Comparison of ENCODE assay signal across 12 cellular contexts in the genomic region with DNA sequence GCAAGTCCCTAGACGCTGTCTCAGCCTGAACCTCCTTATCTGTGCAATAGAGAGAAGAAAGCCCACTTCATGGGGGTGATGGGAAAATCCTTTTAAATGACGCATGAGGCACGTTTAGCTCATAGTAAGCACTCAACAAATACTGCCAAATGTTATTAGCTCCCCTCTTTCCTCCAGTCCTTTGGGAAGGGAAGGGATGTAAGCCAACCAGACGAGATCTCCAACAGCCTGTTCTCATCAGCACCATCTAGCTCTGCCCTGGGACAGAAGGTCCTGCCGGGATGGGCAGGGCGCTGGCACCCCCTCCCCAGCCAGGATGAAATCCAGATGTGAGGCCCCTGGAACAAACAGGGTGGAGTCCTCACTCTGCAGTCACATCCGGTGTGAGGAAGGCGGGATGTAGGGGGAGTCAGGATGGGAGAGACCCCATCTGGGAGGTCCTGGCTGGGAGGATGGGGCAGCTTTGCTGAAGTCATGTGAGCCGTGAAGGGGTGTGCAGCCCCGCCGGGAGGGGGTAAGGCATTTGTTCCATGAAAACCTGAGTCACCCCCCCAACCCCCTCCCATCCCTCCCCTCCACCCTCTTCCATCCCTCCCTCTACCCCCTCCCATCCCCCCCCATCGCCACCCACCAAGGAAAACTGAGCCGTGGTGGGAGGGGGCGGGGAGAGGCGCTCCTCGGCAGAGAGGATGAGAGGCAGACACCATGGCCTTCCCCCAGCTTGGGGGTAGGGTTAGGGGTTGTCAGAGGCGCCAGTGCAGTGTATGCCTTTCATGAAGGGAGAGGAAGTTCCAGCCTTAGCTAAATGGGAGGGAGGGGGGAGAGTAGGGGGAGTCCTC. TPM values are rescaled to one million over a fixed set of nuclear protein-coding genes. Genes with fewer than 3 reads are reported as not detected.
A peak's percentile ranks its signal among the peaks of the same experiment; 100 is the strongest.
DNase-seq lines count a peak whose midpoint lies in the region; ATAC-seq and TF ChIP-seq lines count a peak whose summit lies in the region.
"Had no signal": no experiment of that assay in that cellular context is flagged by ENCODE, and none has a peak within 500 bp of the region (broad histone marks: within the 10 kb centered on the region; RNA-seq: fewer than 3 reads in every experiment).

No MANE protein-coding gene starts in this region.

- no peak for TF ChIP-seq CTCF in cardiac fibroblast (IDR thresholded peaks at IDR 0.05; ENCODE audit: low read depth, low read length)
- TF ChIP-seq CTCF in Calu3 (IDR thresholded peaks at IDR 0.05; ENCODE audit: unreplicated experiment), result no peak

- H3K27me3 Mint-ChIP-seq in Calu3 (ENCODE audit: unreplicated experiment), result no peaks in the 10 kb centered on the region
- no peaks in the 10 kb centered on the region for H3K27me3 Mint-ChIP-seq in activated naive CD8-positive, alpha-beta T cell treated with anti-CD3 and anti-CD28 coated beads, Interleukin-2, amount 50 U/mL, for 24 hours
- H3K27me3 Mint-ChIP-seq: activated CD4-positive, alpha-beta memory T cell treated with anti-CD3 and anti-CD28 coated beads for 36 hours had no signal

- H3K9me3 Mint-ChIP-seq in stimulated activated effector memory CD8-positive, alpha-beta T cell treated with anti-CD3 and anti-CD28 coated beads, Interleukin-12 subunit alpha, Interleukin-12 subunit beta, amount 100 ng/mL, for 72 hours, result no peaks in the 10 kb centered on the region
- no peaks in the 10 kb centered on the region for H3K9me3 Mint-ChIP-seq in Calu3 (ENCODE audit: low read depth, unreplicated experiment)
- H3K9me3 Mint-ChIP-seq in activated naive CD8-positive, alpha-beta T cell treated with anti-CD3 and anti-CD28 coated beads, Interleukin-2, amount 50 U/mL, for 24 hours, result no peaks in the 10 kb centered on the region
- H3K9me3 Mint-ChIP-seq: activated CD4-positive, alpha-beta memory T cell treated with anti-CD3 and anti-CD28 coated beads for 36 hours; neural progenitor cell had no signal

- H3K4me1 Mint-ChIP-seq in stimulated activated effector memory CD8-positive, alpha-beta T cell treated with anti-CD3 and anti-CD28 coated beads, Interleukin-12 subunit alpha, Interleukin-12 subunit beta, amount 100 ng/mL, for 72 hours, result peaks cover 22% of the 10 kb centered on the region
- H3K4me1 Mint-ChIP-seq in Calu3 (ENCODE audit: low read depth, unreplicated experiment), result no peaks in the 10 kb centered on the region
- peaks cover 14% of the 10 kb centered on the region for H3K4me1 Mint-ChIP-seq in activated naive CD8-positive, alpha-beta T cell treated with anti-CD3 and anti-CD28 coated beads, Interleukin-2, amount 50 U/mL, for 24 hours

- peak overlapping the region; percentile 29 for H3K27ac Mint-ChIP-seq in stimulated activated effector memory CD8-positive, alpha-beta T cell treated with anti-CD3 and anti-CD28 coated beads, Interleukin-12 subunit alpha, Interleukin-12 subunit beta, amount 100 ng/mL, for 72 hours
- H3K27ac Mint-ChIP-seq in Calu3 (ENCODE audit: unreplicated experiment), result no peak overlapping the region
- no peak overlapping the region for H3K27ac Mint-ChIP-seq in activated naive CD8-positive, alpha-beta T cell treated with anti-CD3 and anti-CD28 coated beads, Interleukin-2, amount 50 U/mL, for 24 hours
- H3K27ac Mint-ChIP-seq: activated CD4-positive, alpha-beta memory T cell treated with anti-CD3 and anti-CD28 coated beads for 36 hours; neural progenitor cell had no signal

- intact Hi-C loops in Calu3 (cut with micrococcal nuclease; ENCODE audit: unreplicated experiment), result no loop called here

- no peak overlapping the region for H3K4me3 Mint-ChIP-seq in stimulated activated effector memory CD8-positive, alpha-beta T cell treated with anti-CD3 and anti-CD28 coated beads, Interleukin-12 subunit alpha, Interleukin-12 subunit beta, amount 100 ng/mL, for 72 hours
- no peak overlapping the region for H3K4me3 Mint-ChIP-seq in Calu3 (ENCODE audit: low read depth, unreplicated experiment)
- H3K4me3 Mint-ChIP-seq in activated naive CD8-positive, alpha-beta T cell treated with anti-CD3 and anti-CD28 coated beads, Interleukin-2, amount 50 U/mL, for 24 hours, result no peak overlapping the region
- H3K4me3 Mint-ChIP-seq: activated CD4-positive, alpha-beta memory T cell treated with anti-CD3 and anti-CD28 coated beads for 36 hours; neural progenitor cell had no signal

- CTCF ChIA-PET in Calu3 (lab: Charles Lee), result no interaction called here

- no TSS peak for BruUV-seq in Calu3 (replicated peaks; lab: Mats Ljungman, UMichigan)

- peaks cover 27% of the 10 kb centered on the region for H3K36me3 Mint-ChIP-seq in stimulated activated effector memory CD8-positive, alpha-beta T cell treated with anti-CD3 and anti-CD28 coated beads, Interleukin-12 subunit alpha, Interleukin-12 subunit beta, amount 100 ng/mL, for 72 hours
- peaks cover 21% of the 10 kb centered on the region for H3K36me3 Mint-ChIP-seq in Calu3 (ENCODE audit: insufficient read depth, unreplicated experiment)
- no peaks in the 10 kb centered on the region for H3K36me3 Mint-ChIP-seq in activated naive CD8-positive, alpha-beta T cell treated with anti-CD3 and anti-CD28 coated beads, Interleukin-2, amount 50 U/mL, for 24 hours (ENCODE audit: low read depth)

- ATAC-seq in stimulated activated effector memory CD8-positive, alpha-beta T cell treated with anti-CD3 and anti-CD28 coated beads, Interleukin-12 subunit alpha, Interleukin-12 subunit beta, amount 100 ng/mL, for 72 hours, result no peak
- no peak for ATAC-seq in HG02798 (IDR thresholded peaks at IDR 0.05; ENCODE audit: poor library complexity, unreplicated experiment)
- ATAC-seq in activated naive CD8-positive, alpha-beta T cell treated with anti-CD3 and anti-CD28 coated beads, Interleukin-2, amount 50 U/mL, for 24 hours, result no peak

- in situ Hi-C loops in ACHN (cut with HindIII; ENCODE audit: low pct_ligation_motif_present, low pct_unique_long_range_greater_than_20kb, low sequenced_read_pairs), result no loop called here

- DNase-seq in GM04504 (ENCODE audit: low read depth) (peak; percentile 72), cardiac fibroblast (ENCODE audit: low read depth in 2 of 2) (peak; percentile 87 to 98), iris pigment epithelial cell (ENCODE audit: low read depth) (peak; percentile 75), Calu3 (no peak), ACHN (no peak)
- no peak for DNase-seq in stimulated activated effector memory CD8-positive, alpha-beta T cell treated with anti-CD3 and anti-CD28 coated beads, Interleukin-12 subunit alpha, Interleukin-12 subunit beta, amount 100 ng/mL, for 72 hours (ENCODE audit: low spot score in 2 of 2)
- DNase-seq in activated naive CD8-positive, alpha-beta T cell treated with anti-CD3 and anti-CD28 coated beads, Interleukin-2, amount 50 U/mL, for 24 hours, result no peak
- DNase-seq: activated CD4-positive, alpha-beta memory T cell treated with anti-CD3 and anti-CD28 coated beads for 36 hours; dermis blood vessel endothelial cell; NCI-H446 had no signal

- peak overlapping the region; percentile 18 to 22 for H3K4me3 ChIP-seq in cardiac fibroblast (replicated peaks in 1 of 2; ENCODE audit: low read depth in 2 of 2, low read length in 2 of 2)
- H3K4me3 ChIP-seq: neural progenitor cell had no signal

RNA-seq across cellular contexts. Expression of a gene that starts 4.5 kb away (rescaled TPM):
- 4.8 and 5.3 TPM in 2 replicates for total RNA-seq in Calu3 (2022)

RNA-seq across cellular contexts. Expression of a gene that starts 25.4 kb away (rescaled TPM):
- total RNA-seq in Calu3 (2022), result 59.2 and 60.4 TPM in 2 replicates

RNA-seq across cellular contexts. Expression of a gene that starts 31.8 kb away (rescaled TPM):
- total RNA-seq in Calu3 (2022), result 133 and 139 TPM in 2 replicates

RNA-seq across cellular contexts. Expression of a gene that starts 44.3 kb away (rescaled TPM):
- total RNA-seq in Calu3 (2022), result 91.0 and 147 TPM in 2 replicates

Comparison
In these comparisons a context has a peak if more than half of its experiments do, and no peak if none do; other contexts are left out.
1. DNase-seq: peak in GM04504 (single experiment), cardiac fibroblast (2 of 2) and iris pigment epithelial cell (single experiment); none in stimulated activated effector memory CD8-positive, alpha-beta T cell treated with anti-CD3 and anti-CD28 coated beads, Interleukin-12 subunit alpha, Interleukin-12 subunit beta, amount 100 ng/mL, for 72 hours (0 of 2), Calu3 (single experiment), activated naive CD8-positive, alpha-beta T cell treated with anti-CD3 and anti-CD28 coated beads, Interleukin-2, amount 50 U/mL, for 24 hours (single experiment) and ACHN (single experiment).